In genomic region chr17:17842111-17842876, GRCh38 we compare ENCODE assay signal across 13 cellular contexts. TPM values are rescaled to one million over a fixed set of nuclear protein-coding genes. Genes with fewer than 3 reads are reported as not detected.
DNase-seq lines count a peak whose midpoint lies in the region; ATAC-seq and TF ChIP-seq lines count a peak whose summit lies in the region.
"Had no signal": no experiment of that assay in that cellular context is flagged by ENCODE, and none has a peak within 500 bp of the region (broad histone marks: within the 10 kb centered on the region; RNA-seq: fewer than 3 reads in every experiment).

No MANE protein-coding gene starts in this region.

- 84 to 92% methylated on average over 5 to 9 of the region's 9 CpGs for WGBS in endodermal cell (ENCODE audit: insufficient coverage in 1 of 2, insufficient read length in 1 of 2), 2 experiments
- WGBS in tibial nerve, 2 donors = 33 to 62% methylated on average over 6 to 8 of the region's 9 CpGs

- H3K4me3 ChIP-seq in endodermal cell (ENCODE audit: low read length) (no peak overlapping the region), tibial nerve (no peak overlapping the region)

- no peak for TF ChIP-seq CTCF in endodermal cell (conservative IDR thresholded peaks at IDR 0.05)
- TF ChIP-seq CTCF in tibial nerve (IDR thresholded peaks at IDR 0.05) = no peak

- H3K27me3 ChIP-seq in endodermal cell (ENCODE audit: control insufficient read depth, insufficient read depth, low read length, poor library complexity, severe bottlenecking) = no peaks in the 10 kb centered on the region
- no peaks in the 10 kb centered on the region for H3K27me3 ChIP-seq in tibial nerve

- H3K4me1 ChIP-seq in endodermal cell (ENCODE audit: control insufficient read depth, insufficient read depth, low read length) (peaks cover 6% of the 10 kb centered on the region), tibial nerve (peaks cover 0 to 60% (median 43%) of the 10 kb centered on the region in 4 donors)

- POLR2A ChIA-PET in activated CD4-positive, alpha-beta T cell treated with anti-CD3 and anti-CD28 coated beads, Interleukin-2, amount 10 ng/mL, durations not matched to agents 7 days and 5 days (lab: Charles Lee) = no interaction called here
- POLR2A ChIA-PET in naive thymus-derived CD8-positive, alpha-beta T cell (lab: Charles Lee) = interaction anchor here (1.0 to 2.7 kb wide), 2 partner anchors 7 to 15 kb away, joined by 3 to 25 read pairs; no protein-coding TSS in a partner anchor

- TF ChIP-seq POLR2A in tibial nerve (IDR thresholded peaks at IDR 0.05) = no peak

- no peaks in the 10 kb centered on the region for H3K9me3 Mint-ChIP-seq in activated CD4-positive, alpha-beta T cell treated with anti-CD3 and anti-CD28 coated beads, Interleukin-2, amount 10 ng/mL, durations not matched to agents 7 days and 5 days
- no peaks in the 10 kb centered on the region for H3K9me3 Mint-ChIP-seq in endodermal cell
- H3K9me3 Mint-ChIP-seq in naive thymus-derived CD8-positive, alpha-beta T cell = no peaks in the 10 kb centered on the region
- H3K9me3 Mint-ChIP-seq: activated T-helper 2 cell treated with anti-CD3 and anti-CD28 coated beads, Interferon-gamma antibody, Interleukin-2, Interleukin-4, amounts not matched to agents 10 μg/mL and 5 μg/mL and 100 μg/mL, durations not matched to agents 14 hours and 24 hours and 36 hours; nephron progenitor cell had no signal

- no peak overlapping the region for H3K4me3 Mint-ChIP-seq in activated CD4-positive, alpha-beta T cell treated with anti-CD3 and anti-CD28 coated beads, Interleukin-2, amount 10 ng/mL, durations not matched to agents 7 days and 5 days
- H3K4me3 Mint-ChIP-seq in endodermal cell = no peak overlapping the region
- peak overlapping the region in 1 of 10 donors; percentile 26 for H3K4me3 Mint-ChIP-seq in naive thymus-derived CD8-positive, alpha-beta T cell
- H3K4me3 Mint-ChIP-seq: nephron progenitor cell had no signal

- no peaks in the 10 kb centered on the region for H3K27me3 Mint-ChIP-seq in activated CD4-positive, alpha-beta T cell treated with anti-CD3 and anti-CD28 coated beads, Interleukin-2, amount 10 ng/mL, durations not matched to agents 7 days and 5 days
- no peaks in the 10 kb centered on the region for H3K27me3 Mint-ChIP-seq in endodermal cell (ENCODE audit: insufficient read depth)
- no peaks in the 10 kb centered on the region for H3K27me3 Mint-ChIP-seq in naive thymus-derived CD8-positive, alpha-beta T cell

- H3K4me1 Mint-ChIP-seq in activated CD4-positive, alpha-beta T cell treated with anti-CD3 and anti-CD28 coated beads, Interleukin-2, amount 10 ng/mL, durations not matched to agents 7 days and 5 days = peaks cover 47% of the 10 kb centered on the region
- peaks cover 30% of the 10 kb centered on the region for H3K4me1 Mint-ChIP-seq in endodermal cell
- H3K4me1 Mint-ChIP-seq in naive thymus-derived CD8-positive, alpha-beta T cell = peaks cover 21 to 53% (median 46%) of the 10 kb centered on the region in 4 donors

- CTCF ChIA-PET in activated CD4-positive, alpha-beta T cell treated with anti-CD3 and anti-CD28 coated beads, Interleukin-2, amount 10 ng/mL, durations not matched to agents 7 days and 5 days (lab: Charles Lee) = interaction anchor here (0.5 to 1.4 kb wide), 3 partner anchors 12 to 33 kb away, joined by 3 read pairs; no protein-coding TSS in a partner anchor

- H3K9me3 ChIP-seq in endodermal cell (ENCODE audit: control insufficient read depth, low read length) = no peaks in the 10 kb centered on the region
- H3K9me3 ChIP-seq in tibial nerve = no peaks in the 10 kb centered on the region

- no peak overlapping the region for H3K9ac ChIP-seq in endodermal cell (ENCODE audit: extremely low read depth, low read length, poor library complexity, severe bottlenecking)

- H3K27ac ChIP-seq in endodermal cell (ENCODE audit: low read depth, low read length) (no peak overlapping the region), tibial nerve (peak overlapping the region in 3 of 4 donors; percentile 99 to 100 (median 100))

- ATAC-seq in naive thymus-derived CD8-positive, alpha-beta T cell = no peak

- TF ChIP-seq EP300 in tibial nerve (IDR thresholded peaks at IDR 0.05) = no peak

- no peak for DNase-seq in activated CD4-positive, alpha-beta T cell treated with anti-CD3 and anti-CD28 coated beads, Interleukin-2, amount 10 ng/mL, durations not matched to agents 7 days and 5 days
- no peak for DNase-seq in activated CD4-positive, alpha-beta T cell treated with anti-CD3 and anti-CD28 coated beads, Interleukin-2, amount 50 U/mL, for 4 hours
- DNase-seq in endodermal cell (peak; percentile 59), tibial nerve (ENCODE audit: low spot score in 2 of 2) (no peak), OCI-M1 (lab: John Stamatoyannopoulos, UW) (no peak), middle frontal gyrus (ENCODE audit: extremely low spot score, low spot score) (no peak), NCI-H524 (lab: John Stamatoyannopoulos, UW) (no peak)
- no peak for DNase-seq in naive thymus-derived CD8-positive, alpha-beta T cell
- DNase-seq: activated CD4-positive, CD25-positive, alpha-beta regulatory T cell; dermis blood vessel endothelial cell; NCI-H226; nephron progenitor cell had no signal

- no peaks in the 10 kb centered on the region for H3K36me3 Mint-ChIP-seq in activated CD4-positive, alpha-beta T cell treated with anti-CD3 and anti-CD28 coated beads, Interleukin-2, amount 10 ng/mL, durations not matched to agents 7 days and 5 days (ENCODE audit: low read depth)
- no peaks in the 10 kb centered on the region for H3K36me3 Mint-ChIP-seq in endodermal cell (ENCODE audit: low read depth)
- H3K36me3 Mint-ChIP-seq in naive thymus-derived CD8-positive, alpha-beta T cell = no peaks in the 10 kb centered on the region

- H3K36me3 ChIP-seq in endodermal cell (ENCODE audit: control insufficient read depth, insufficient read depth, low read length) = no peaks in the 10 kb centered on the region
- peaks cover 0 to 26% (median 0%) of the 10 kb centered on the region in 3 donors for H3K36me3 ChIP-seq in tibial nerve

- H3K27ac Mint-ChIP-seq in activated CD4-positive, alpha-beta T cell treated with anti-CD3 and anti-CD28 coated beads, Interleukin-2, amount 10 ng/mL, durations not matched to agents 7 days and 5 days = peak overlapping the region; percentile 25
- H3K27ac Mint-ChIP-seq in endodermal cell = no peak overlapping the region
- peak overlapping the region in 9 of 10 donors; percentile 15 to 97 (median 57) for H3K27ac Mint-ChIP-seq in naive thymus-derived CD8-positive, alpha-beta T cell
- H3K27ac Mint-ChIP-seq: activated T-helper 2 cell treated with anti-CD3 and anti-CD28 coated beads, Interferon-gamma antibody, Interleukin-2, Interleukin-4, amounts not matched to agents 10 μg/mL and 5 μg/mL and 100 μg/mL, durations not matched to agents 14 hours and 24 hours and 36 hours; nephron progenitor cell had no signal

RNA-seq across cellular contexts. Expression of gene SREBF1, which starts 5.5 kb away (rescaled TPM):
- total RNA-seq in activated CD4-positive, alpha-beta T cell treated with anti-CD3 and anti-CD28 coated beads, Interleukin-2, amount 10 ng/mL, durations not matched to agents 7 days and 5 days = 100 to 1,000 TPM; 175 to 176 TPM
- total RNA-seq in endodermal cell (10 to 100 TPM; 39.0 to 58.2 TPM), tibial nerve (100 to 1,000 TPM; 115 to 253 (median 191) TPM)
- 69.1 TPM for polyA plus RNA-seq in endodermal cell (2013, experiment 1 of 2)
- 66.7 TPM for polyA plus RNA-seq in endodermal cell (2013, experiment 2 of 2)
- 10 to 100 TPM; 40.6 to 43.8 TPM for total RNA-seq in naive thymus-derived CD8-positive, alpha-beta T cell
- 10 to 100 TPM; 16.3 to 57.0 (median 44.8) TPM for polyA plus RNA-seq in naive thymus-derived CD8-positive, alpha-beta T cell
